In the genomic region with DNA sequence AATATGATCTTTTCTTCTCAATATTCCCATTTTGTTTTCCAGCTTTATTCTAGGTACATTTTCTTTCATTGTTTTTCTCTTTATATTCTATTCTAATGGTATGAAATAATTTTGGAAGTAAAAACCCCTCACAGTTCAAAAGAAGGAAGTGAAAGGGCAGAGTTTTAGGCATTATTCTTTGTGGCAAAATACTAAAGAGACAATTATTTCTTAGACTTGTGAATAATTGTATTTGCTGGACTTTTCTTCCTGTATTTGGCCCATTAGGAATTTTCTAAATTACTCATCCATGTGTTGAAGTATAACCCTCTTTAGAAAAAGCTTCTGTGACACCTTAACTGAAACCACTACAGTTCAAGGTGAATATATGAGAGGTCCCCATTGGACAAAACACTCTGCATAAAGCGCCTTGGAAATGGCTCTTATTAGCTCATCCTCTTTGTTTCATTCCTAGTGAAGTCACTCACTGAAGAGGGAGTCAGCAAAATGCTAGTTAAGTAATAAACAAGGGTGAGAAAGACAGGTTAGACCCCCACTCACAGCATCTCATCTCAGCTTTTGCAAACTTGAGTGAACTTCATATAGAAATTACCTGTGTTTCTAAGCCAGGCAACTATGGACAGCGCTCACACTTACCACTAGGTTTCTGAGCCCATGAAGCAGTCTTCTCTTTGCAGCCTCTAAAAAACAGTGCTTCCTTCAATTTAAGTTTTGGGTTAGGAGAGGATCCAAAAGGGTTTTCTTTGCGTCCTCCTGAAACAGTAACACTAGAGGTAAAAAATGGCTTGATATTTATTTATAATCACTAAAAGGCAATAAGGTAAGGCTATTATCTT, we compare ENCODE assay signal across 15 cellular contexts.
"Had no signal": no experiment of that assay in that cellular context is flagged by ENCODE, and none has a peak within 500 bp of the region (broad histone marks: within the 10 kb centered on the region; RNA-seq: fewer than 3 reads in every experiment).

No MANE protein-coding gene starts in this region.

- H3K4me3 ChIP-seq: skin epidermis, tibial nerve, vagina had no signal

- H3K36me3 ChIP-seq: tibial nerve, vagina had no signal

- H3K27ac ChIP-seq: skin epidermis, vagina had no signal

- H3K27me3 ChIP-seq: tibial nerve, vagina had no signal

- DNase-seq: activated CD4-positive, alpha-beta memory T cell treated with anti-CD3 and anti-CD28 coated beads, Interleukin-2, amount 10 ng/mL, durations not matched to agents 7 days and 5 days; activated CD4-positive, alpha-beta T cell treated with anti-CD3 and anti-CD28 coated beads for 4 hours; activated naive CD4-positive, alpha-beta T cell treated with anti-CD3 and anti-CD28 coated beads, Interleukin-2, amount 50 U/mL, for 16 hours; activated T-cell treated with anti-CD3 and anti-CD28 coated beads, Interleukin-2, amount 50 U/mL, for 24 hours; central memory CD4-positive, alpha-beta T cell; effector CD8-positive, alpha-beta T cell; occipital lobe; right cardiac atrium; stimulated activated CD4-positive, alpha-beta T cell treated with anti-CD3 and anti-CD28 coated beads, Interleukin-15, amount 100 ng/mL, for 24 hours; stimulated activated CD4-positive, alpha-beta T cell treated with anti-CD3 and anti-CD28 coated beads, Interleukin-4, amount 100 ng/mL, for 24 hours; stimulated activated naive CD4-positive, alpha-beta T cell treated with Interleukin-2 at 50 U/mL for 16 hours; T1000 had no signal

- H3K9me3 ChIP-seq: tibial nerve, vagina had no signal

- H3K4me1 ChIP-seq: vagina had no signal
